Comparison of ENCODE assay signal across 8 cellular contexts in the genomic region with DNA sequence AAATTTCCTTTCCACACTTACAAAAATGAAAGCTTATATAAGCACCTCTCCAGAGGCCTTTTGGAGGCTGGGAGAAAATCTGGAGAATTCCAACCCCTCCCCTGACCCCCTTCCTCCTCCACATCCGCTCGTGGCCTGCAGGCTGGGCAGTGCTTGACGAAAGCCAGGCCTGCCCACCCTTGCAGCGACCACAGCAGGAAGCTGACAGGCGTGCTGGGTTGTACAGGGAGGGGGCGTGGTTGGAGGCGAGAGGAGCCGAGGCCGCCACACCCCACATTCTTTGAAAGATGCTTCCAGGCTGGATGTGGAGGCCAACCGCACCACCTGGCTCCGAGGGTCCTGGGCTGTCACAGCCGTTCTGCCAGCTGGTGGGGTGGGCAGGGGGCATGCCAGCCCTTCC. TPM values are rescaled to one million over a fixed set of nuclear protein-coding genes. Genes with fewer than 3 reads are reported as not detected.
DNase-seq lines count a peak whose midpoint lies in the region; ATAC-seq, FAIRE-seq and TF ChIP-seq lines count a peak whose summit lies in the region.

No MANE protein-coding gene starts in this region.

- no peak overlapping the region; the same call in 1 of the 2 replicates for H3K18ac ChIP-seq in H1 (ENCODE audit: extremely low read depth, low read length)

- H3K4me1 ChIP-seq in H1 (replicated peaks in 1 of 4; ENCODE audit: control insufficient read depth in 3 of 4, insufficient read depth in 4 of 4, low read length in 3 of 4) (peaks cover 0 to 24% (median 13%) of the 10 kb centered on the region in 4 experiments; a peak in 6 of 7 replicates), neural progenitor cell (peaks cover 31% of the 10 kb centered on the region)

- no peaks in the 10 kb centered on the region for H3K27me3 ChIP-seq in H1 (replicated peaks in 1 of 4; ENCODE audit: control insufficient read depth in 3 of 4, extremely low read depth in 1 of 4, insufficient read depth in 3 of 4, low read length in 3 of 4)
- no peaks in the 10 kb centered on the region for H3K27me3 ChIP-seq in neural progenitor cell

- H2AK5ac ChIP-seq in H1 (ENCODE audit: low read depth, low read length), result no peak overlapping the region

- H2AFZ ChIP-seq in H1 (ENCODE audit: low read length), result no peak overlapping the region
- no peak overlapping the region for H2AFZ ChIP-seq in neural progenitor cell (replicated peaks)

- CTCF ChIA-PET in H1 (lab: Charles Lee; ENCODE audit: partially characterized antibody), result interaction anchor here (0.5 to 2.4 kb wide), 14 partner anchors 9 to 1258 kb away, joined by 3 to 12 read pairs (median 4); no protein-coding TSS in a partner anchor

- POLR2A ChIA-PET in H1 (lab: Charles Lee; ENCODE audit: partially characterized antibody), result interaction anchor here (0.6 to 1.1 kb wide), 5 partner anchors 12 to 258 kb away, joined by 3 to 4 read pairs (median 4); no protein-coding TSS in a partner anchor

- peaks cover 17% of the 10 kb centered on the region for H3F3A ChIP-seq in neural progenitor cell (ENCODE audit: low read depth)

- H3K79me1 ChIP-seq in H1 (ENCODE audit: low read depth, low read length), result no peaks in the 10 kb centered on the region; the same call in 1 of the 2 replicates

- TF ChIP-seq CTCF in H1 (IDR thresholded peaks at IDR 0.05; ENCODE audit: control extremely low read depth in 1 of 3, insufficient read depth in 1 of 3, low read depth in 1 of 3, low read length in 3 of 3) (no peak), neural progenitor cell (IDR thresholded peaks at IDR 0.05) (no peak), progenitor cell of endocrine pancreas (IDR thresholded peaks at IDR 0.05; ENCODE audit: unreplicated experiment) (no peak)

- H3K36me3 Mint-ChIP-seq in neural progenitor cell (no peaks in the 10 kb centered on the region), progenitor cell of endocrine pancreas (ENCODE audit: insufficient read depth) (no peaks in the 10 kb centered on the region)

- no peak for TF ChIP-seq EP300 in H1 (IDR thresholded peaks at IDR 0.05; ENCODE audit: borderline replicate concordance in 1 of 2, low read depth in 2 of 2, low read length in 2 of 2)

- H3K56ac ChIP-seq in H1 (replicated peaks; ENCODE audit: insufficient read length, low read depth, low read length), result no peak overlapping the region

- no peak overlapping the region for H3K23ac ChIP-seq in H1 (ENCODE audit: insufficient read length)

- H4K5ac ChIP-seq in H1 (ENCODE audit: insufficient read length, low read depth, low read length), result no peak overlapping the region

- no peak overlapping the region for H2BK120ac ChIP-seq in H1 (replicated peaks; ENCODE audit: low read depth, low read length)

- H3K36me3 ChIP-seq in H1 (ENCODE audit: control insufficient read depth in 2 of 4, insufficient read depth in 4 of 4, low read length in 3 of 4) (no peaks in the 10 kb centered on the region), neural progenitor cell (no peaks in the 10 kb centered on the region)

- H4K20me1 ChIP-seq in H1 (replicated peaks in 1 of 2; ENCODE audit: control insufficient read depth in 1 of 2, insufficient read depth in 2 of 2, low read length in 2 of 2) (no peaks in the 10 kb centered on the region), neural progenitor cell (ENCODE audit: low read depth) (no peaks in the 10 kb centered on the region)

- no peak overlapping the region for H3K4ac ChIP-seq in H1 (replicated peaks; ENCODE audit: insufficient read length, low read depth, low read length)

- H4K8ac ChIP-seq in H1 (ENCODE audit: extremely low read depth, insufficient read depth, low read length), result no peak overlapping the region

- H2BK15ac ChIP-seq in H1 (ENCODE audit: low read length), result no peak overlapping the region

- no peak overlapping the region for H2BK20ac ChIP-seq in H1 (ENCODE audit: low read length)

- peaks cover 3% of the 10 kb centered on the region; the same call in 1 of the 2 replicates for H3K23me2 ChIP-seq in H1 (ENCODE audit: low read depth, low read length)

- H3K4me3 Mint-ChIP-seq in neural progenitor cell (no peak overlapping the region), progenitor cell of endocrine pancreas (ENCODE audit: low read depth) (no peak overlapping the region)

- H3K9ac ChIP-seq in H1 (replicated peaks in 1 of 4; ENCODE audit: extremely low read depth in 1 of 4, low read depth in 3 of 4, low read length in 3 of 4) (no peak overlapping the region; a peak in 1 of 7 replicates), neural progenitor cell (no peak overlapping the region)

- peaks cover 25% of the 10 kb centered on the region for H3K27me3 Mint-ChIP-seq in neural progenitor cell (ENCODE audit: insufficient read depth, low read depth)
- peaks cover 3% of the 10 kb centered on the region for H3K27me3 Mint-ChIP-seq in progenitor cell of endocrine pancreas

- H3K4me1 Mint-ChIP-seq in neural progenitor cell, result peaks cover 48% of the 10 kb centered on the region
- H3K4me1 Mint-ChIP-seq in progenitor cell of endocrine pancreas (ENCODE audit: low read depth), result peaks cover 3% of the 10 kb centered on the region

- TF ChIP-seq POLR2A in H54 (IDR thresholded peaks at IDR 0.05; ENCODE audit: low read depth, low read length), result peak; percentile 20; the same call in 1 of the 2 replicates
- no peak for TF ChIP-seq POLR2A in H1 (IDR thresholded peaks at IDR 0.05; ENCODE audit: control extremely low read depth in 1 of 2, low read depth in 2 of 2, low read length in 2 of 2)

- no peak overlapping the region for H3K27ac Mint-ChIP-seq in neural progenitor cell
- H3K27ac Mint-ChIP-seq in progenitor cell of endocrine pancreas, result no peak overlapping the region

- H3K79me2 ChIP-seq in H1 (ENCODE audit: control insufficient read depth in 1 of 2, insufficient read depth in 2 of 2, low read length in 2 of 2) (no peaks in the 10 kb centered on the region), neural progenitor cell (ENCODE audit: low read depth) (no peaks in the 10 kb centered on the region)

- H2BK12ac ChIP-seq in H1 (ENCODE audit: low read depth, low read length), result 0 out of 2 replicates have a peak overlapping the region, but pooled peaks have one; percentile 87

- H3K9me3 ChIP-seq in H1 (ENCODE audit: insufficient read depth in 2 of 2, low read depth in 1 of 2, low read length in 1 of 2) (no peaks in the 10 kb centered on the region), neural progenitor cell (ENCODE audit: low read depth) (no peaks in the 10 kb centered on the region)

- H4K91ac ChIP-seq in H1 (replicated peaks; ENCODE audit: insufficient read length, low read length), result no peak overlapping the region

- peak; percentile 65 for DNase-seq in H54 (ENCODE audit: insufficient read length, low spot score)
- DNase-seq in UCSD-AML1 (lab: John Stamatoyannopoulos, UW; ENCODE audit: unreplicated experiment), result peak; percentile 81
- no peak for DNase-seq in H1 (ENCODE audit: low read depth in 1 of 2, low spot score in 2 of 2)
- peak; percentile 80 for DNase-seq in neural progenitor cell (ENCODE audit: low spot score)
- no peak for DNase-seq in progenitor cell of endocrine pancreas (ENCODE audit: low spot score, unreplicated experiment)
- DNase-seq in COLO829 (ENCODE audit: low spot score), result no peak

- peak overlapping the region; percentile 54 to 59; a peak in 3 of 4 replicates for H3K4me2 ChIP-seq in H1 (ENCODE audit: insufficient read depth in 1 of 2, low read depth in 2 of 2, low read length in 2 of 2)
- H3K4me2 ChIP-seq in neural progenitor cell, result peak overlapping the region; percentile 46

- TF ChIP-seq RAD21 in H1 (IDR thresholded peaks at IDR 0.05 in 1 of 2, conservative IDR thresholded peaks at IDR 0.05 in 1 of 2; ENCODE audit: low read depth in 2 of 2, low read length in 2 of 2), result peak in 1 of 2 experiments; percentile 6; a peak in 1 of 4 replicates

- no peaks in the 10 kb centered on the region for H3K9me3 Mint-ChIP-seq in neural progenitor cell
- no peaks in the 10 kb centered on the region for H3K9me3 Mint-ChIP-seq in progenitor cell of endocrine pancreas (ENCODE audit: low read depth)

- peak overlapping the region; percentile 16; the same call in 1 of the 2 replicates for H2BK5ac ChIP-seq in H1 (ENCODE audit: low read depth, low read length)

- ATAC-seq in HG03196 (IDR thresholded peaks at IDR 0.05; ENCODE audit: unreplicated experiment), result no peak
- ATAC-seq in GM18861 (IDR thresholded peaks at IDR 0.05; ENCODE audit: unreplicated experiment), result no peak

- no peak overlapping the region for H3K14ac ChIP-seq in H1 (ENCODE audit: insufficient read length)

- FAIRE-seq in H54 (lab: Jason Lieb, UNC) (no peak), H1 (lab: Jason Lieb, UNC) (no peak)

- WGBS in H1 (ENCODE audit: extremely low coverage in 1 of 2, insufficient coverage in 1 of 2, insufficient read length in 1 of 2, insufficient replicate concordance in 2 of 2, low coverage in 1 of 2, low lambda C conversion rate in 2 of 2, missing lambda C conversion rate in 1 of 2), 2 experiments, result 51% methylated on average over 12 of the region's 12 CpGs; no CpG with 5 or more reads in 1 of the 2 experiments

- H3K4me3 ChIP-seq in H1 (ENCODE audit: extremely low read depth in 1 of 4, insufficient read depth in 2 of 4, low read depth in 3 of 4, low read length in 4 of 4) (no peak overlapping the region), neural progenitor cell (no peak overlapping the region)

- H3K27ac ChIP-seq in H1 (ENCODE audit: low read depth, low read length) (no peak overlapping the region), neural progenitor cell (no peak overlapping the region)

TF ChIP-seq in H1, 55 proteins besides CTCF, POLR2A, EP300 and RAD21:
- TF ChIP-seq, protein P1, sequence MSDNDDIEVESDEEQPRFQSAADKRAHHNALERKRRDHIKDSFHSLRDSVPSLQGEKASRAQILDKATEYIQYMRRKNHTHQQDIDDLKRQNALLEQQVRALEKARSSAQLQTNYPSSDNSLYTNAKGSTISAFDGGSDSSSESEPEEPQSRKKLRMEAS (IDR thresholded peaks at IDR 0.05), result peak; percentile 58; the same call in 1 of the 2 replicates
- TF ChIP-seq NANOG (IDR thresholded peaks at IDR 0.05; ENCODE audit: insufficient read depth, low read depth, low read length, poor library complexity, severe bottlenecking) (no peak), TEAD4 (IDR thresholded peaks at IDR 0.05; ENCODE audit: low read depth, low read length) (peak; percentile 14; the same call in 1 of the 2 replicates)

RNA-seq across cellular contexts. Expression of a gene that starts 47.8 kb away (rescaled TPM):
- total RNA-seq in H1 (2021; fragmentation: NEBNext Ultra II Directional; extraction: Animal tissue kit (Norgen Biotek cat#: 25700)), result 1.0 and 1.2 TPM in 2 replicates
- 0.65 and 0.96 TPM in 2 replicates for polyA plus RNA-seq in H1 (2011; rRNA removed)
- 0.62 TPM for polyA plus RNA-seq in H1 (2011; cell fraction: cytosol; rRNA removed)
- polyA plus RNA-seq in H1 (2011; cell fraction: nucleus; rRNA removed), result 1.7 TPM
- polyA plus RNA-seq in H1 (2012, experiment 1 of 2), result 0.25 to 0.47 TPM (median 0.34 TPM) in 4 replicates
- polyA plus RNA-seq in H1 (2012, experiment 2 of 2), result 0.16 TPM
- polyA plus RNA-seq in H1 (2013, experiment 1 of 2), result 0.36 TPM
- polyA plus RNA-seq in H1 (2013, experiment 2 of 2), result 0.48 TPM
- polyA minus RNA-seq in H1 (2011; rRNA and poly(A)+ RNA removed), result 0.22 and 0.27 TPM in 2 replicates
- polyA minus RNA-seq in H1 (2011; cell fraction: cytosol; rRNA and poly(A)+ RNA removed), result 0.66 TPM
- 6.8 TPM for polyA minus RNA-seq in H1 (2011; cell fraction: nucleus; rRNA and poly(A)+ RNA removed)
- total RNA-seq in neural progenitor cell (ENCODE audit: low replicate concordance) (12.2 and 32.7 TPM in 2 replicates), progenitor cell of endocrine pancreas (21.8 and 22.6 TPM in 2 replicates)

Comparison
In these comparisons a context has a peak if more than half of its experiments do, and no peak if none do; other contexts are left out.
1. DNase-seq: peak in H54 (single experiment), UCSD-AML1 (single experiment) and neural progenitor cell (single experiment); none in H1 (0 of 2), progenitor cell of endocrine pancreas (single experiment) and COLO829 (single experiment).